ENCODE assay signal across 13 cellular contexts in the genomic region with DNA sequence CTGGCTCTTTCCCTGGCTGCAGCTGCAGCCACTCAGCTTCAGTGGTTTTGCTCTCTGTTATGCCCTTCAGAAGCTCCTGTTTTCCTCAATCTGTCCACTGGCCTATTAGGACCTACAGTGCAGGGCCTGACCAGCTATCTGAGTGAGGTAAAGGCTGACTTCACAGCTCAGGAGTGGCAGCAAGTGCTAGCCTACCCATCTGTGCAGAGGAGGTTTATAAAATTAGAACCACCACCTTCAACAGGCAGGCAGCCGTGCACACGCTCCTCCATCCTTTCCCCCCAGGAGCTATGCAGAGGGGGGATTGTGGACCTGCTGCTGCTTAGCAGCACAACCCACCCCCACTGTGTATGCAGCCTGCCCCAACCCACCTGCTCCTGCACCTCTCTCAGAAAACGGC. TPM values are rescaled to one million over a fixed set of nuclear protein-coding genes. Genes with fewer than 3 reads are reported as not detected.
DNase-seq lines count a peak whose midpoint lies in the region; ATAC-seq, FAIRE-seq and TF ChIP-seq lines count a peak whose summit lies in the region.
"Had no signal": no experiment of that assay in that cellular context is flagged by ENCODE, and none has a peak within 500 bp of the region (broad histone marks: within the 10 kb centered on the region; RNA-seq: fewer than 3 reads in every experiment).

No MANE protein-coding gene starts in this region.

- no peaks in the 10 kb centered on the region for H3K9me3 Mint-ChIP-seq in activated naive CD4-positive, alpha-beta T cell treated with anti-CD3 and anti-CD28 coated beads, Interleukin-2, amount 50 U/mL, for 72 hours
- no peaks in the 10 kb centered on the region for H3K9me3 Mint-ChIP-seq in activated naive CD4-positive, alpha-beta T cell treated with anti-CD3 and anti-CD28 coated beads, Interleukin-2, amount 10 ng/mL, durations not matched to agents 7 days and 5 days
- H3K9me3 Mint-ChIP-seq in astrocyte (ENCODE audit: unreplicated experiment): peaks cover 3% of the 10 kb centered on the region

- H3K4me3 Mint-ChIP-seq in activated naive CD4-positive, alpha-beta T cell treated with anti-CD3 and anti-CD28 coated beads, Interleukin-2, amount 10 ng/mL, durations not matched to agents 7 days and 5 days: no peak overlapping the region
- H3K4me3 Mint-ChIP-seq in astrocyte (ENCODE audit: unreplicated experiment): peak overlapping the region; percentile 16

- no peaks in the 10 kb centered on the region for H3K27me3 Mint-ChIP-seq in activated naive CD4-positive, alpha-beta T cell treated with anti-CD3 and anti-CD28 coated beads, Interleukin-2, amount 10 ng/mL, durations not matched to agents 7 days and 5 days
- no peaks in the 10 kb centered on the region for H3K27me3 Mint-ChIP-seq in astrocyte (ENCODE audit: low read depth, unreplicated experiment)

- in situ Hi-C loops in KBM-7 (cut with MboI; ENCODE audit: low pct_unique_long_range_greater_than_20kb, low sequenced_read_pairs): no loop called here

- CTCF ChIA-PET in activated naive CD4-positive, alpha-beta T cell treated with anti-CD3 and anti-CD28 coated beads, Interleukin-2, amount 10 ng/mL, durations not matched to agents 7 days and 5 days (lab: Charles Lee): interaction anchor here (1.0 kb wide), 1 partner anchor 40 kb away, joined by 3 read pairs; no protein-coding TSS in a partner anchor

- H4K20me1 ChIP-seq in astrocyte (ENCODE audit: insufficient read depth, low read length): peaks cover 92% of the 10 kb centered on the region

- no peak for ATAC-seq in activated naive CD4-positive, alpha-beta T cell treated with anti-CD3 and anti-CD28 coated beads, Interleukin-2, amount 50 U/mL, for 72 hours
- ATAC-seq in left ventricle myocardium superior: peak; percentile 91
- no peak for ATAC-seq in HG02840 (IDR thresholded peaks at IDR 0.05; ENCODE audit: low FRiP score, unreplicated experiment)

- TF ChIP-seq CTCF in astrocyte (IDR thresholded peaks at IDR 0.05; ENCODE audit: insufficient read depth, low read depth, low read length): no peak

- no peak for DNase-seq in activated naive CD4-positive, alpha-beta T cell treated with anti-CD3 and anti-CD28 coated beads, Interleukin-2, amount 50 U/mL, for 72 hours (ENCODE audit: low spot score in 2 of 2)
- DNase-seq in activated naive CD4-positive, alpha-beta T cell treated with anti-CD3 and anti-CD28 coated beads, Interleukin-2, amount 10 ng/mL, durations not matched to agents 7 days and 5 days: no peak
- peak; percentile 53 for DNase-seq in astrocyte (ENCODE audit: low read depth)
- no peak for DNase-seq in left ventricle myocardium superior
- peak; percentile 36 for DNase-seq in superior temporal gyrus (ENCODE audit: extremely low spot score)
- DNase-seq in SKM-1 (lab: John Stamatoyannopoulos, UW; ENCODE audit: unreplicated experiment): no peak
- no peak for DNase-seq in KBM-7
- DNase-seq: activated CD4-positive, CD25-positive, alpha-beta regulatory T cell; right lobe of liver; SIG-M5 had no signal

- FAIRE-seq in astrocyte (lab: Jason Lieb, UNC): no peak

- no peaks in the 10 kb centered on the region for H3K27me3 ChIP-seq in astrocyte (ENCODE audit: insufficient read depth, low read length)
- H3K27me3 ChIP-seq: right lobe of liver had no signal

- H3K79me2 ChIP-seq in astrocyte (ENCODE audit: insufficient read depth, low read length): peaks cover 78% of the 10 kb centered on the region

- H3K27ac Mint-ChIP-seq in activated naive CD4-positive, alpha-beta T cell treated with anti-CD3 and anti-CD28 coated beads, Interleukin-2, amount 50 U/mL, for 72 hours: peak overlapping the region; percentile 25 to 84
- H3K27ac Mint-ChIP-seq in activated naive CD4-positive, alpha-beta T cell treated with anti-CD3 and anti-CD28 coated beads, Interleukin-2, amount 10 ng/mL, durations not matched to agents 7 days and 5 days: no peak overlapping the region
- peak overlapping the region; percentile 89 for H3K27ac Mint-ChIP-seq in astrocyte (ENCODE audit: unreplicated experiment)

- H3K36me3 Mint-ChIP-seq in activated naive CD4-positive, alpha-beta T cell treated with anti-CD3 and anti-CD28 coated beads, Interleukin-2, amount 50 U/mL, for 72 hours: peaks cover 27 to 37% of the 10 kb centered on the region in 2 donors
- peaks cover 65% of the 10 kb centered on the region for H3K36me3 Mint-ChIP-seq in activated naive CD4-positive, alpha-beta T cell treated with anti-CD3 and anti-CD28 coated beads, Interleukin-2, amount 10 ng/mL, durations not matched to agents 7 days and 5 days
- peaks cover 48% of the 10 kb centered on the region for H3K36me3 Mint-ChIP-seq in astrocyte (ENCODE audit: low read depth, unreplicated experiment)

- intact Hi-C loops in left ventricle myocardium superior (cut with micrococcal nuclease): no loop called here

- peak overlapping the region; percentile 30 for H3K4me2 ChIP-seq in astrocyte (ENCODE audit: low read length)

- peaks cover 45% of the 10 kb centered on the region for H3K36me3 ChIP-seq in astrocyte (ENCODE audit: insufficient read depth, low read length)

- H2AFZ ChIP-seq in astrocyte (ENCODE audit: low read depth, low read length): no peak overlapping the region

- peaks cover 49% of the 10 kb centered on the region for H3K4me1 Mint-ChIP-seq in activated naive CD4-positive, alpha-beta T cell treated with anti-CD3 and anti-CD28 coated beads, Interleukin-2, amount 10 ng/mL, durations not matched to agents 7 days and 5 days
- H3K4me1 Mint-ChIP-seq in astrocyte (ENCODE audit: low read depth, unreplicated experiment): peaks cover 54% of the 10 kb centered on the region

- no peak overlapping the region for H3K4me3 ChIP-seq in astrocyte (ENCODE audit: insufficient read depth, low read depth, low read length)
- H3K4me3 ChIP-seq: right lobe of liver had no signal

- no peak overlapping the region for H3K9ac ChIP-seq in astrocyte (ENCODE audit: low read length)

- H3K27ac ChIP-seq in astrocyte (ENCODE audit: low read depth, low read length): peak overlapping the region; percentile 45
- H3K27ac ChIP-seq: right lobe of liver had no signal

- H3K4me1 ChIP-seq in astrocyte (ENCODE audit: insufficient read depth, low read length): peaks cover 16% of the 10 kb centered on the region

- H3K9me3 ChIP-seq in astrocyte (ENCODE audit: insufficient read depth, low read depth, low read length): no peaks in the 10 kb centered on the region
- H3K9me3 ChIP-seq: right lobe of liver had no signal

RNA-seq across cellular contexts. Expression of gene ADAR, which starts 8.3 kb away (rescaled TPM):
- total RNA-seq in activated naive CD4-positive, alpha-beta T cell treated with anti-CD3 and anti-CD28 coated beads, Interleukin-2, amount 50 U/mL, for 72 hours: 100 to 1,000 TPM; 189 to 332 TPM
- total RNA-seq in astrocyte: 275 and 278 TPM in 2 replicates
- total RNA-seq in left ventricle myocardium superior: 61.3 TPM

RNA-seq across cellular contexts. Expression of gene CHRNB2, which starts 32.1 kb away (rescaled TPM):
- total RNA-seq in activated naive CD4-positive, alpha-beta T cell treated with anti-CD3 and anti-CD28 coated beads, Interleukin-2, amount 50 U/mL, for 72 hours: under 1 TPM; 0.09 to 0.10 TPM
- total RNA-seq in astrocyte: 0.20 and 0.24 TPM in 2 replicates
- not detected for total RNA-seq in left ventricle myocardium superior
- total RNA-seq: mononuclear cell, NCI-H460 had no signal

RNA-seq across cellular contexts. Expression of gene UBE2Q1, which starts 41.2 kb away (rescaled TPM):
- total RNA-seq in activated naive CD4-positive, alpha-beta T cell treated with anti-CD3 and anti-CD28 coated beads, Interleukin-2, amount 50 U/mL, for 72 hours: 100 to 1,000 TPM in 1 of 2 donors, 10 to 100 TPM in 1; 99.5 to 113 TPM
- 85.3 and 85.4 TPM in 2 replicates for total RNA-seq in astrocyte
- 68.7 TPM for total RNA-seq in left ventricle myocardium superior

Comparison
In these comparisons a context has a peak if more than half of its experiments do, and no peak if none do; other contexts are left out.
1. DNase-seq: peak in astrocyte (single experiment) and superior temporal gyrus (single experiment); none in activated naive CD4-positive, alpha-beta T cell treated with anti-CD3 and anti-CD28 coated beads, Interleukin-2, amount 50 U/mL, for 72 hours (0 of 2), activated naive CD4-positive, alpha-beta T cell treated with anti-CD3 and anti-CD28 coated beads, Interleukin-2, amount 10 ng/mL, durations not matched to agents 7 days and 5 days (single experiment), left ventricle myocardium superior (single experiment), SKM-1 (single experiment) and KBM-7 (single experiment).